Comparison of ENCODE assay signal across 8 cellular contexts in genomic region chr13:80048802-80049201, GRCh38.
DNase-seq lines count a peak whose midpoint lies in the region; ATAC-seq and TF ChIP-seq lines count a peak whose summit lies in the region.

No MANE protein-coding gene starts in this region.

- no peak for TF ChIP-seq CTCF in Peyer's patch (IDR thresholded peaks at IDR 0.05)

- no peaks in the 10 kb centered on the region for H3K36me3 ChIP-seq in Peyer's patch

- TF ChIP-seq POLR2A in Peyer's patch (IDR thresholded peaks at IDR 0.05), result no peak

- intact Hi-C loops in posterior vena cava (cut with DNase I), result loop anchor here in 1 of 2 donors (10.0 kb wide), 1 partner anchor 286 kb away; no protein-coding TSS in a partner anchor

- H3K27ac ChIP-seq in Peyer's patch, result no peak overlapping the region

- DNase-seq in COLO829 (ENCODE audit: low spot score), result peak; percentile 96
- peak in 2 of 3 donors; percentile 57 to 79 for DNase-seq in Peyer's patch
- peak; percentile 65 for DNase-seq in activated gamma-delta T cell treated with anti-CD3 and anti-CD28 coated beads, Interleukin-2, amount 50 U/mL, for 16 hours (ENCODE audit: low read depth)
- DNase-seq in glomerular visceral epithelial cell (ENCODE audit: extremely low spot score), result peak; percentile 95
- DNase-seq in posterior vena cava (ENCODE audit: low spot score), result peak; percentile 94
- DNase-seq in NCI-H1105 treated with DMSO at 0.1 percent for 48 hours (lab: John Stamatoyannopoulos, UW), result no peak

- ATAC-seq in GM19455 (IDR thresholded peaks at IDR 0.05; ENCODE audit: unreplicated experiment) (peak; percentile 96), HG03460 (IDR thresholded peaks at IDR 0.05; ENCODE audit: unreplicated experiment) (peak; percentile 99)

- H3K4me1 ChIP-seq in Peyer's patch, result no peaks in the 10 kb centered on the region

- no peaks in the 10 kb centered on the region for H3K9me3 ChIP-seq in Peyer's patch

- H3K4me3 ChIP-seq in Peyer's patch, result no peak overlapping the region

- H3K27me3 ChIP-seq in Peyer's patch, result no peaks in the 10 kb centered on the region
